In the genomic region with DNA sequence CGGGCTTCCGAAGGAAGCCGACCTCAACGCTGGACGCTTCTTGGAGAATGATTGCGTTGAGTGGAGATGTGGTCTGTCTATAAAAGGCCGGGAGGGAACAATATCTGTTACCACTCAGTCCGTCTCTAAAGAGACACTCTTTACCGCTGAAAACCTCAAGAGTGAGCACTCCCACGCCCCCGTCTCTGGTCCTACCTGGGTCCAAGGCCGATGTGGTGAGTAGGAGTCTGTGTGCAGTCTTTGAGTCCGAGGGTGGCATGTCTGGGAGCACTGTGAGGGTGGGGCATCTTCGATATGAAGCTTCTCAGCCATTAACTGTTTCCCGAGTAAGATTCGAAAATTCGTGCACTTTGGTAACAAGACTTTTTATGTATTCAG, we compare ENCODE assay signal across 8 cellular contexts. TPM values are rescaled to one million over a fixed set of nuclear protein-coding genes. Genes with fewer than 3 reads are reported as not detected.
A peak's percentile ranks its signal among the peaks of the same experiment; 100 is the strongest.
DNase-seq lines count a peak whose midpoint lies in the region; ATAC-seq and TF ChIP-seq lines count a peak whose summit lies in the region.

No MANE protein-coding gene starts in this region.

- H4K20me1 ChIP-seq in Karpas-422 (ENCODE audit: insufficient read depth, low read depth, low read length) (no peaks in the 10 kb centered on the region), fibroblast of lung (ENCODE audit: control insufficient read depth, extremely low read depth, insufficient read depth, low read length) (no peaks in the 10 kb centered on the region), neural cell (ENCODE audit: insufficient read depth) (no peaks in the 10 kb centered on the region)

- CTCF ChIA-PET in A673 (lab: Charles Lee): no interaction called here
- CTCF ChIA-PET in activated CD8-positive, alpha-beta T cell treated with anti-CD3 and anti-CD28 coated beads for 36 hours (lab: Charles Lee): interaction anchor here (0.9 to 1.9 kb wide), 5 partner anchors 28 to 333 kb away, joined by 3 to 9 read pairs (median 4); partner anchors contain the start of gene ZFP69B

- peak; percentile 29 for ATAC-seq in GM18909 (IDR thresholded peaks at IDR 0.05; ENCODE audit: poor library complexity, unreplicated experiment)
- peak; percentile 48 for ATAC-seq in activated CD8-positive, alpha-beta T cell treated with anti-CD3 and anti-CD28 coated beads for 36 hours

- peaks cover 3% of the 10 kb centered on the region for H3K36me3 ChIP-seq in A673 (ENCODE audit: insufficient read depth, low read length, poor library complexity, severe bottlenecking)
- H3K36me3 ChIP-seq in Karpas-422 (ENCODE audit: insufficient read depth, low read length): peaks cover 39% of the 10 kb centered on the region
- no peaks in the 10 kb centered on the region for H3K36me3 ChIP-seq in fibroblast of lung (ENCODE audit: control insufficient read depth, insufficient read depth, low read length)
- no peaks in the 10 kb centered on the region for H3K36me3 ChIP-seq in neural cell (ENCODE audit: insufficient read depth, low read length)

- POLR2A ChIA-PET in A673 (lab: Charles Lee; ENCODE audit: low non-redundant PET): no interaction called here
- POLR2A ChIA-PET in activated CD8-positive, alpha-beta T cell treated with anti-CD3 and anti-CD28 coated beads for 36 hours (lab: Charles Lee): interaction anchor here (0.6 to 2.5 kb wide), 8 partner anchors 19 to 149 kb away, joined by 3 to 14 read pairs (median 4); partner anchors contain the start of genes EXO5 and ZFP69B

- peak; percentile 33 for DNase-seq in A673 (ENCODE audit: low spot score)
- DNase-seq in Karpas-422: peak; percentile 68
- DNase-seq in activated CD8-positive, alpha-beta T cell treated with anti-CD3 and anti-CD28 coated beads for 36 hours: peak; percentile 55
- peak; percentile 28 to 31 for DNase-seq in fibroblast of lung (ENCODE audit: low read depth in 2 of 2)
- no peak for DNase-seq in SW 1271 (lab: John Stamatoyannopoulos, UW)
- no peak for DNase-seq in KG1 (lab: John Stamatoyannopoulos, UW)

- peaks cover 53% of the 10 kb centered on the region for H3K36me3 Mint-ChIP-seq in activated CD8-positive, alpha-beta T cell treated with anti-CD3 and anti-CD28 coated beads for 36 hours (ENCODE audit: low read depth)

- intact Hi-C loops in A673 (cut with micrococcal nuclease; ENCODE audit: unreplicated experiment): no loop called here
- intact Hi-C loops in activated CD8-positive, alpha-beta T cell treated with anti-CD3 and anti-CD28 coated beads for 36 hours (cut with micrococcal nuclease): no loop called here

- no peak for TF ChIP-seq EP300 in neural cell (conservative IDR thresholded peaks at IDR 0.05; ENCODE audit: poor library complexity, severe bottlenecking)

- TF ChIP-seq CTCF in A673 (conservative IDR thresholded peaks at IDR 0.05; ENCODE audit: low read depth, low read length): no peak
- TF ChIP-seq CTCF in activated CD8-positive, alpha-beta T cell treated with anti-CD3 and anti-CD28 coated beads for 36 hours (IDR thresholded peaks at IDR 0.05): no peak
- TF ChIP-seq CTCF in fibroblast of lung (conservative IDR thresholded peaks at IDR 0.05 in 1 of 2, IDR thresholded peaks at IDR 0.05 in 1 of 2; ENCODE audit: low read depth in 1 of 2, low read length in 2 of 2): no peak
- TF ChIP-seq CTCF in neural cell (IDR thresholded peaks at IDR 0.05; ENCODE audit: poor library complexity, severe bottlenecking): no peak

- H3K27ac Mint-ChIP-seq in activated CD8-positive, alpha-beta T cell treated with anti-CD3 and anti-CD28 coated beads for 36 hours: peak overlapping the region; percentile 75

- H3K27me3 ChIP-seq in A673 (replicated peaks; ENCODE audit: insufficient read depth, low read depth, low read length, poor library complexity) (no peaks in the 10 kb centered on the region), Karpas-422 (ENCODE audit: low read length) (no peaks in the 10 kb centered on the region), fibroblast of lung (ENCODE audit: control insufficient read depth, insufficient read depth, low read length) (no peaks in the 10 kb centered on the region), neural cell (ENCODE audit: insufficient read depth, low read depth, low read length) (no peaks in the 10 kb centered on the region)

- no TSS peak for BruUV-seq in A673 (replicated peaks; lab: Mats Ljungman, UMichigan)

- H3K27ac ChIP-seq in A673 (ENCODE audit: low read depth, low read length, poor library complexity, severe bottlenecking) (peak overlapping the region; percentile 51), Karpas-422 (ENCODE audit: low read length) (peak overlapping the region; percentile 27), fibroblast of lung (ENCODE audit: insufficient read depth, low read length) (no peak overlapping the region), neural cell (ENCODE audit: low read length) (peak overlapping the region; percentile 38)

- peaks cover 21% of the 10 kb centered on the region for H3K4me1 Mint-ChIP-seq in activated CD8-positive, alpha-beta T cell treated with anti-CD3 and anti-CD28 coated beads for 36 hours (ENCODE audit: low read depth)

- H3K4me2 ChIP-seq in Karpas-422 (ENCODE audit: low read depth, low read length, poor library complexity, severe bottlenecking) (peak overlapping the region; percentile 74), fibroblast of lung (ENCODE audit: extremely low read depth, insufficient read depth, low read length) (peak overlapping the region; percentile 100), neural cell (ENCODE audit: low read length) (peak overlapping the region; percentile 57)

- H3K9me3 Mint-ChIP-seq in activated CD8-positive, alpha-beta T cell treated with anti-CD3 and anti-CD28 coated beads for 36 hours: peaks cover 41% of the 10 kb centered on the region

- peak overlapping the region; percentile 77 for H3K4me3 Mint-ChIP-seq in activated CD8-positive, alpha-beta T cell treated with anti-CD3 and anti-CD28 coated beads for 36 hours

- TF ChIP-seq RAD21 in neural cell (conservative IDR thresholded peaks at IDR 0.05): no peak

- H3K4me3 ChIP-seq in A673 (ENCODE audit: low read depth, low read length, poor library complexity, severe bottlenecking): peak overlapping the region; percentile 76
- peak overlapping the region; percentile 84 for H3K4me3 ChIP-seq in Karpas-422 (ENCODE audit: low read length)
- H3K4me3 ChIP-seq in fibroblast of lung (replicated peaks in 1 of 4; ENCODE audit: control extremely low read depth in 1 of 4, insufficient read depth in 1 of 4, low read depth in 3 of 4, low read length in 4 of 4): peak overlapping the region; percentile 71 to 85 (median 78)
- peak overlapping the region; percentile 74 for H3K4me3 ChIP-seq in neural cell (ENCODE audit: low read length)

- H3K27me3 Mint-ChIP-seq in activated CD8-positive, alpha-beta T cell treated with anti-CD3 and anti-CD28 coated beads for 36 hours: no peaks in the 10 kb centered on the region

- H3K79me2 ChIP-seq in Karpas-422 (ENCODE audit: low read length) (peaks cover 15% of the 10 kb centered on the region), fibroblast of lung (ENCODE audit: control insufficient read depth, insufficient read depth, low read length) (no peaks in the 10 kb centered on the region), neural cell (replicated peaks; ENCODE audit: insufficient read depth, low read length) (no peaks in the 10 kb centered on the region)

- peaks cover 5% of the 10 kb centered on the region for H3K4me1 ChIP-seq in A673 (ENCODE audit: insufficient read depth, low read length, poor library complexity, severe bottlenecking)
- peaks cover 21% of the 10 kb centered on the region for H3K4me1 ChIP-seq in Karpas-422 (ENCODE audit: low read length)
- no peaks in the 10 kb centered on the region for H3K4me1 ChIP-seq in fibroblast of lung (ENCODE audit: control insufficient read depth, extremely low read depth, insufficient read depth, low read length)

- H3K9me3 ChIP-seq in A673 (ENCODE audit: low read depth, low read length, poor library complexity, severe bottlenecking) (peaks cover 29% of the 10 kb centered on the region), Karpas-422 (ENCODE audit: low read length) (peaks cover 17% of the 10 kb centered on the region), fibroblast of lung (ENCODE audit: control insufficient read depth, insufficient read depth, low read depth, low read length) (no peaks in the 10 kb centered on the region), neural cell (ENCODE audit: low read length) (peaks cover 3% of the 10 kb centered on the region)

- H3K9me2 ChIP-seq in Karpas-422 (replicated peaks; ENCODE audit: insufficient read depth, low read length) (no peaks in the 10 kb centered on the region), neural cell (ENCODE audit: insufficient read depth, low read length) (no peaks in the 10 kb centered on the region)

- H3F3A ChIP-seq in neural cell (ENCODE audit: insufficient read depth, low read length, poor library complexity, severe bottlenecking): no peaks in the 10 kb centered on the region

- peak overlapping the region; percentile 72; the same call in 1 of the 2 replicates for H2AFZ ChIP-seq in Karpas-422 (ENCODE audit: low read length)
- peak overlapping the region; percentile 95 for H2AFZ ChIP-seq in fibroblast of lung (ENCODE audit: low read length)
- peak overlapping the region; percentile 66 for H2AFZ ChIP-seq in neural cell (ENCODE audit: low read depth, low read length)

- H3K9ac ChIP-seq in Karpas-422 (ENCODE audit: low read length) (peak overlapping the region; percentile 89), fibroblast of lung (ENCODE audit: insufficient read depth, low read length) (peak overlapping the region; percentile 60), neural cell (ENCODE audit: low read length) (peak overlapping the region; percentile 70)

RNA-seq across cellular contexts. Expression of gene ZFP69, which starts 0.6 kb away (rescaled TPM):
- total RNA-seq in A673 (2021) (6.7 and 7.1 TPM in 2 replicates), fibroblast of lung (4.3 and 4.4 TPM in 2 replicates)
- 13.5 and 14.5 TPM in 2 replicates for total RNA-seq in Karpas-422 (2014; rRNA removed; shearing (Covaris generic); ENCODE audit: low replicate concordance)
- total RNA-seq in activated CD8-positive, alpha-beta T cell treated with anti-CD3 and anti-CD28 coated beads for 36 hours: 1 to 10 TPM; 4.2 to 4.7 TPM
- polyA plus RNA-seq in fibroblast of lung (2.6 TPM in 2 replicates), neural cell (11.6 and 12.3 TPM in 2 replicates)
- 2.0 and 2.2 TPM in 2 replicates for polyA plus RNA-seq in fibroblast of lung (2012)
- polyA minus RNA-seq in fibroblast of lung (ENCODE audit: low replicate concordance) (0.59 TPM in 1 of 2 replicates, not detected in the other), neural cell (10.5 and 11.8 TPM in 2 replicates)

RNA-seq across cellular contexts. Expression of gene ZFP69B, which starts 27.4 kb away (rescaled TPM):
- total RNA-seq in A673 (2021) (14.1 and 18.5 TPM in 2 replicates), fibroblast of lung (1.3 and 2.5 TPM in 2 replicates)
- 11.1 and 12.9 TPM in 2 replicates for total RNA-seq in Karpas-422 (2014; rRNA removed; shearing (Covaris generic); ENCODE audit: low replicate concordance)
- 1 to 10 TPM; 3.5 to 4.1 TPM for total RNA-seq in activated CD8-positive, alpha-beta T cell treated with anti-CD3 and anti-CD28 coated beads for 36 hours
- polyA plus RNA-seq in fibroblast of lung (2.7 and 3.5 TPM in 2 replicates), neural cell (18.2 and 21.6 TPM in 2 replicates)
- polyA plus RNA-seq in fibroblast of lung (2012): 1.5 and 1.7 TPM in 2 replicates
- polyA minus RNA-seq in fibroblast of lung (ENCODE audit: low replicate concordance) (1.0 TPM in 1 of 2 replicates, not detected in the other), neural cell (46.3 and 52.7 TPM in 2 replicates)

RNA-seq across cellular contexts. Expression of gene EXO5, which starts 30.9 kb away (rescaled TPM):
- total RNA-seq in A673 (2021) (15.1 and 20.3 TPM in 2 replicates), fibroblast of lung (7.7 and 11.1 TPM in 2 replicates)
- 5.2 and 9.1 TPM in 2 replicates for total RNA-seq in Karpas-422 (2014; rRNA removed; shearing (Covaris generic); ENCODE audit: low replicate concordance)
- 10 to 100 TPM in 1 of 2 experiments, 1 to 10 TPM in 1; 8.7 to 10.2 TPM for total RNA-seq in activated CD8-positive, alpha-beta T cell treated with anti-CD3 and anti-CD28 coated beads for 36 hours
- polyA plus RNA-seq in fibroblast of lung (9.0 and 13.4 TPM in 2 replicates), neural cell (7.9 and 14.1 TPM in 2 replicates)
- polyA plus RNA-seq in fibroblast of lung (2012): 6.0 and 8.8 TPM in 2 replicates
- polyA minus RNA-seq in fibroblast of lung (ENCODE audit: low replicate concordance) (1.1 and 1.6 TPM in 2 replicates), neural cell (12.2 and 13.3 TPM in 2 replicates)

RNA-seq across cellular contexts. Expression of gene ZNF684, which starts 53.8 kb away (rescaled TPM):
- total RNA-seq in A673 (2021): 10.4 and 11.3 TPM in 2 replicates
- 3.4 and 8.5 TPM in 2 replicates for total RNA-seq in Karpas-422 (2014; rRNA removed; shearing (Covaris generic); ENCODE audit: low replicate concordance)
- 1 to 10 TPM; 4.2 to 4.4 TPM for total RNA-seq in activated CD8-positive, alpha-beta T cell treated with anti-CD3 and anti-CD28 coated beads for 36 hours
- 4.1 and 4.4 TPM in 2 replicates for total RNA-seq in fibroblast of lung
- polyA plus RNA-seq in fibroblast of lung: 3.3 and 4.0 TPM in 2 replicates
- 1.9 and 2.2 TPM in 2 replicates for polyA plus RNA-seq in fibroblast of lung (2012)
- 0.12 and 3.0 TPM in 2 replicates for polyA minus RNA-seq in fibroblast of lung (ENCODE audit: low replicate concordance)
- polyA plus RNA-seq in neural cell: 10.5 and 15.8 TPM in 2 replicates
- 12.4 and 16.7 TPM in 2 replicates for polyA minus RNA-seq in neural cell

Comparison
In these comparisons a context has a peak if more than half of its experiments do, and no peak if none do; other contexts are left out.
1. DNase-seq: peak in A673 (single experiment), Karpas-422 (single experiment), activated CD8-positive, alpha-beta T cell treated with anti-CD3 and anti-CD28 coated beads for 36 hours (single experiment) and fibroblast of lung (2 of 2); none in SW 1271 (0 of 2) and KG1 (single experiment).
2. Peak in every context shown above with its lines, with median percentiles within 50 percentile points of each other: H3K4me3 ChIP-seq, H2AFZ ChIP-seq, H3K4me2 ChIP-seq and H3K9ac ChIP-seq.